ENCODE assay signal across 22 cellular contexts in genomic region chr13:53301449-53301848, GRCh38.
"Had no signal": no experiment of that assay in that cellular context is flagged by ENCODE, and none has a peak within 500 bp of the region (broad histone marks: within the 10 kb centered on the region; RNA-seq: fewer than 3 reads in every experiment).

No MANE protein-coding gene starts in this region.

- DNase-seq: activated CD4-positive, alpha-beta T cell treated with anti-CD3 and anti-CD28 coated beads, Interleukin-2, amount 50 U/mL, for 1 hour; activated CD8-positive, alpha-beta memory T cell treated with anti-CD3 and anti-CD28 coated beads for 24 hours; activated CD8-positive, alpha-beta memory T cell treated with anti-CD3 and anti-CD28 coated beads, Interleukin-2, amount 50 U/mL, for 48 hours; activated effector memory CD4-positive, alpha-beta T cell treated with anti-CD3 and anti-CD28 coated beads, Interleukin-2, amount 50 U/mL, for 16 hours; activated naive CD4-positive, alpha-beta T cell treated with anti-CD3 and anti-CD28 coated beads, Interleukin-2, amount 50 U/mL, for 16 hours; activated T-cell treated with anti-CD3 and anti-CD28 coated beads, Interleukin-2, amount 50 U/mL, for 72 hours; aorta; brain microvascular endothelial cell; colonic mucosa; endodermal cell; foreskin fibroblast; glutamatergic neuron; hippocampal formation; left cardiac atrium; naive thymus-derived CD8-positive, alpha-beta T cell; stimulated activated CD4-positive, alpha-beta T cell treated with anti-CD3 and anti-CD28 coated beads, Interleukin-4, amount 100 ng/mL, for 1 hour; stimulated activated naive CD8-positive, alpha-beta T cell treated with anti-CD3 and anti-CD28 coated beads, Interleukin-15, amount 100 ng/mL, for 72 hours; transverse colon; uterus had no signal

- FAIRE-seq: islet of Langerhans, TTC549 had no signal

- ATAC-seq: activated T-cell treated with anti-CD3 and anti-CD28 coated beads, Interleukin-2, amount 50 U/mL, for 72 hours; left cardiac atrium; naive thymus-derived CD8-positive, alpha-beta T cell; sciatic nerve; stimulated activated naive CD8-positive, alpha-beta T cell treated with anti-CD3 and anti-CD28 coated beads, Interleukin-15, amount 100 ng/mL, for 72 hours had no signal
